20 cellular contexts compared by ENCODE assay signal in genomic region chr2:237327191-237327590, GRCh38.
DNase-seq lines count a peak whose midpoint lies in the region; ATAC-seq, FAIRE-seq and TF ChIP-seq lines count a peak whose summit lies in the region.
"Had no signal": no experiment of that assay in that cellular context is flagged by ENCODE, and none has a peak within 500 bp of the region (broad histone marks: within the 10 kb centered on the region; RNA-seq: fewer than 3 reads in every experiment).

No MANE protein-coding gene starts in this region.

- H3K9ac ChIP-seq in IMR-90 (ENCODE audit: low read depth, low read length), result peak overlapping the region; percentile 59

- peaks cover 31% of the 10 kb centered on the region for H3K4me1 ChIP-seq in IMR-90 (ENCODE audit: control insufficient read depth, insufficient read depth, low read length)
- peaks cover 0 to 51% (median 5%) of the 10 kb centered on the region in 3 donors for H3K4me1 ChIP-seq in esophagus squamous epithelium
- H3K4me1 ChIP-seq in stomach, result peaks cover under 1 to 62% (median 30%) of the 10 kb centered on the region in 4 donors
- H3K4me1 ChIP-seq: HAP-1 had no signal

- peak overlapping the region; percentile 91 for H2BK5ac ChIP-seq in IMR-90 (ENCODE audit: low read depth, low read length, poor library complexity, severe bottlenecking)

- H3K9me1 ChIP-seq in IMR-90 (ENCODE audit: insufficient read depth, low read length), result peaks cover 24% of the 10 kb centered on the region

- in situ Hi-C loops in IMR-90 (cut with MboI; ENCODE audit: low sequenced_read_pairs), result loop anchor here (10.0 kb wide), 1 partner anchor 162 kb away; no protein-coding TSS in a partner anchor

- H3K18ac ChIP-seq in IMR-90 (ENCODE audit: low read depth, low read length), result peak overlapping the region; percentile 76

- H3K27ac ChIP-seq in IMR-90 (ENCODE audit: insufficient read depth, low read length) (peak overlapping the region; percentile 88), esophagus squamous epithelium (peak overlapping the region; percentile 13 to 86 (median 79)), stomach (peak overlapping the region; percentile 24 to 91 (median 74))
- H3K27ac ChIP-seq: epithelial cell of prostate had no signal

- TF ChIP-seq RAD21 in IMR-90 (IDR thresholded peaks at IDR 0.05; ENCODE audit: low read length), result no peak

- H3K9me3 ChIP-seq in IMR-90 (ENCODE audit: control insufficient read depth, insufficient read depth, low read length) (no peaks in the 10 kb centered on the region), esophagus squamous epithelium (no peaks in the 10 kb centered on the region), stomach (no peaks in the 10 kb centered on the region)
- H3K9me3 ChIP-seq: HAP-1 had no signal

- H3K4me3 ChIP-seq in IMR-90 (ENCODE audit: insufficient read depth, low read depth, low read length) (no peak overlapping the region), esophagus squamous epithelium (no peak overlapping the region), stomach (no peak overlapping the region)
- H3K4me3 ChIP-seq: HAP-1, K562 had no signal

- TF ChIP-seq POLR2A in IMR-90 (IDR thresholded peaks at IDR 0.05; ENCODE audit: low read depth, low read length) (no peak), esophagus squamous epithelium (IDR thresholded peaks at IDR 0.05) (no peak), stomach (IDR thresholded peaks at IDR 0.05) (no peak), GM12892 (IDR thresholded peaks at IDR 0.05; ENCODE audit: low read depth, low read length) (no peak)

- BruUV-seq in IMR-90 (replicated peaks; lab: Mats Ljungman, UMichigan), result no TSS peak

- H2BK15ac ChIP-seq in IMR-90 (ENCODE audit: low read depth, low read length), result peak overlapping the region; percentile 1; the same call in 1 of the 3 replicates

- dilution Hi-C loops in IMR-90 (cut with HindIII; ENCODE audit: low sequenced_read_pairs, unreplicated experiment), result no loop called here

- peak overlapping the region; percentile 88 for H3K4ac ChIP-seq in IMR-90 (ENCODE audit: low read depth, low read length)

- H2AK5ac ChIP-seq in IMR-90 (ENCODE audit: low read depth, low read length), result peak overlapping the region; percentile 25

- peak overlapping the region; percentile 74 for H2BK20ac ChIP-seq in IMR-90 (ENCODE audit: low read depth, low read length)

- peak overlapping the region; percentile 51 to 82 for H4K8ac ChIP-seq in IMR-90 (ENCODE audit: low read depth in 2 of 2, low read length in 2 of 2)

- no peak overlapping the region for H2AK9ac ChIP-seq in IMR-90 (replicated peaks; ENCODE audit: low read depth, low read length, poor library complexity)

- peak overlapping the region; percentile 51 for H3K56ac ChIP-seq in IMR-90 (ENCODE audit: extremely low read depth, insufficient read depth, low read length)

- H4K20me1 ChIP-seq in IMR-90 (ENCODE audit: insufficient read depth, low read length), result peaks cover 13% of the 10 kb centered on the region

- POLR2A ChIA-PET in IMR-90 (lab: Charles Lee; ENCODE audit: unreplicated experiment), result interaction anchor here (0.6 to 1.1 kb wide), 2 partner anchors 48 to 163 kb away, joined by 3 to 4 read pairs; no protein-coding TSS in a partner anchor

- H4K91ac ChIP-seq in IMR-90 (ENCODE audit: insufficient read depth, low read depth, low read length), result peak overlapping the region; percentile 60

- no peak for FAIRE-seq in GM12892 (lab: Jason Lieb, UNC)
- FAIRE-seq: K562 had no signal

- H3K4me2 ChIP-seq in IMR-90 (ENCODE audit: low read depth, low read length), result peak overlapping the region; percentile 11; the same call in 1 of the 2 replicates

- no peak for ATAC-seq in IMR-90 (ENCODE audit: low read depth)
- no peak for ATAC-seq in HG03469 (IDR thresholded peaks at IDR 0.05; ENCODE audit: unreplicated experiment)
- no peak for ATAC-seq in HG03025 (IDR thresholded peaks at IDR 0.05; ENCODE audit: low FRiP score, unreplicated experiment)
- ATAC-seq: K562 had no signal

- H3K27me3 ChIP-seq in IMR-90 (ENCODE audit: control insufficient read depth, insufficient read depth, low read length) (no peaks in the 10 kb centered on the region), esophagus squamous epithelium (peaks cover 0 to 4% (median 0%) of the 10 kb centered on the region in 4 donors), stomach (no peaks in the 10 kb centered on the region)

- peaks cover 31 to 80% of the 10 kb centered on the region in 2 experiments for H3K79me1 ChIP-seq in IMR-90 (ENCODE audit: low read depth in 1 of 2, low read length in 2 of 2)

- no peak for DNase-seq in IMR-90
- DNase-seq in esophagus squamous epithelium (lab: John Stamatoyannopoulos, UW), result no peak
- peak; percentile 79 for DNase-seq in mesenteric fat pad (ENCODE audit: low spot score)
- DNase-seq in stomach, result no peak
- no peak for DNase-seq in NCI-H1436 (lab: John Stamatoyannopoulos, UW)
- DNase-seq in GM12892 (ENCODE audit: insufficient read length), result no peak
- DNase-seq: activated CD8-positive, alpha-beta memory T cell treated with anti-CD3 and anti-CD28 coated beads for 24 hours; AML-193; amniotic stem cell; Calu3; NCI-H1048; NCI-H2171; NCI-H82; nephron progenitor cell; RPMI8226 had no signal

- 83% methylated on average over 4 of the region's 8 CpGs; no CpG with 5 or more reads in 1 of the 2 experiments for WGBS in IMR-90 (ENCODE audit: extremely low coverage in 2 of 2, insufficient read length in 1 of 2), 2 experiments
- 90 to 91% methylated on average over 7 to 8 of the region's 8 CpGs for WGBS in esophagus squamous epithelium, 2 donors
- 77 to 84% (median 78%) methylated on average over 8 of the region's 8 CpGs for WGBS in stomach, 5 donors

- no peak for TF ChIP-seq EP300 in stomach (IDR thresholded peaks at IDR 0.05)

- peak overlapping the region; percentile 86 for H3K14ac ChIP-seq in IMR-90 (replicated peaks; ENCODE audit: low read depth, low read length)

- peak overlapping the region; percentile 81 for H3K23ac ChIP-seq in IMR-90 (ENCODE audit: low read depth, low read length)

- H4K5ac ChIP-seq in IMR-90 (ENCODE audit: low read depth, low read length), result peak overlapping the region; percentile 95

- TF ChIP-seq CTCF in IMR-90 (conservative IDR thresholded peaks at IDR 0.05; ENCODE audit: low read depth, low read length) (no peak), esophagus squamous epithelium (IDR thresholded peaks at IDR 0.05) (no peak), stomach (IDR thresholded peaks at IDR 0.05) (no peak)

- intact Hi-C loops in IMR-90 (cut with micrococcal nuclease) (no loop called here), esophagus squamous epithelium (cut with DNase I) (no loop called here), stomach (cut with DNase I; ENCODE audit: low total_unique reads) (no loop called here)

- H2BK120ac ChIP-seq in IMR-90 (ENCODE audit: low read depth, low read length), result peak overlapping the region; percentile 85

- no peak overlapping the region for H2AFZ ChIP-seq in IMR-90 (replicated peaks; ENCODE audit: low read length, poor library complexity)

- CTCF ChIA-PET in IMR-90 (lab: Yijun Ruan, JAX), result no interaction called here

- H3K36me3 ChIP-seq in IMR-90 (ENCODE audit: control insufficient read depth, insufficient read depth, low read length), result peaks cover 65% of the 10 kb centered on the region
- H3K36me3 ChIP-seq in esophagus squamous epithelium, result no peaks in the 10 kb centered on the region
- H3K36me3 ChIP-seq in stomach, result peaks cover 0 to 5% (median 0%) of the 10 kb centered on the region in 4 donors
- H3K36me3 ChIP-seq: HAP-1 had no signal

TF ChIP-seq in IMR-90, 13 proteins besides CTCF, POLR2A, EP300 and RAD21:
- TF ChIP-seq RFX5 (IDR thresholded peaks at IDR 0.05; ENCODE audit: low read depth, low read length) (no peak), MAZ (IDR thresholded peaks at IDR 0.05; ENCODE audit: borderline replicate concordance, low read depth, low read length) (no peak), BHLHE40 (IDR thresholded peaks at IDR 0.05; ENCODE audit: low read depth, low read length) (no peak), MXI1 (IDR thresholded peaks at IDR 0.05; ENCODE audit: borderline replicate concordance, low read depth, low read length) (no peak), ELK1 (IDR thresholded peaks at IDR 0.05; ENCODE audit: borderline replicate concordance, low read depth, low read length) (no peak)
TF ChIP-seq in IMR-90: peak in this region for 0.
